Comparison of ENCODE assay signal across 9 cellular contexts in genomic region chr10:58336242-58336641, GRCh38. TPM values are rescaled to one million over a fixed set of nuclear protein-coding genes. Genes with fewer than 3 reads are reported as not detected.
DNase-seq lines count a peak whose midpoint lies in the region; ATAC-seq, FAIRE-seq and TF ChIP-seq lines count a peak whose summit lies in the region.
"Had no signal": no experiment of that assay in that cellular context is flagged by ENCODE, and none has a peak within 500 bp of the region (broad histone marks: within the 10 kb centered on the region; RNA-seq: fewer than 3 reads in every experiment).

No MANE protein-coding gene starts in this region.

- no peak overlapping the region for H3K27ac ChIP-seq in DOHH2 (ENCODE audit: low read depth, low read length)
- no peak overlapping the region for H3K27ac ChIP-seq in OCI-LY7 (ENCODE audit: low read depth, low read length, poor library complexity, severe bottlenecking)
- no peak overlapping the region for H3K27ac ChIP-seq in endothelial cell of umbilical vein (ENCODE audit: insufficient read depth, low read depth, low read length)
- no peak overlapping the region for H3K27ac ChIP-seq in parathyroid adenoma

- POLR2A ChIA-PET in OCI-LY7 (lab: Charles Lee) (no interaction called here), endothelial cell of umbilical vein (lab: Charles Lee) (interaction anchor here (1.4 kb wide), 2 partner anchors 49 to 68 kb away, joined by 6 read pairs; partner anchors contain the start of genes CISD1, IPMK and TFAM)

- intact Hi-C loops in OCI-LY7 (cut with micrococcal nuclease; ENCODE audit: unreplicated experiment) (no loop called here), endothelial cell of umbilical vein (cut with micrococcal nuclease) (no loop called here)

- TF ChIP-seq CTCF in DOHH2 (IDR thresholded peaks at IDR 0.05; ENCODE audit: low read depth, low read length, poor library complexity, severe bottlenecking) = no peak
- no peak for TF ChIP-seq CTCF in OCI-LY7 (conservative IDR thresholded peaks at IDR 0.05; ENCODE audit: low read length)
- no peak for TF ChIP-seq CTCF in endothelial cell of umbilical vein (IDR thresholded peaks at IDR 0.05; ENCODE audit: extremely low read depth in 1 of 2, insufficient read depth in 1 of 2, low read depth in 1 of 2, low read length in 2 of 2)
- no peak for TF ChIP-seq CTCF in parathyroid adenoma (IDR thresholded peaks at IDR 0.05)

- dilution Hi-C loops in endothelial cell of umbilical vein (cut with MboI; ENCODE audit: extremely low pct_ligation_motif_present, low sequenced_read_pairs) = no loop called here

- peaks cover 55% of the 10 kb centered on the region for H3K79me2 ChIP-seq in DOHH2 (ENCODE audit: control insufficient read depth, low read length)
- H3K79me2 ChIP-seq in OCI-LY7 (ENCODE audit: insufficient read depth, low read depth, low read length) = peaks cover 23% of the 10 kb centered on the region; the same call in 1 of the 2 replicates
- H3K79me2 ChIP-seq in endothelial cell of umbilical vein (ENCODE audit: control insufficient read depth, insufficient read depth, low read length) = peaks cover 41% of the 10 kb centered on the region
- H3K79me2 ChIP-seq in parathyroid adenoma = peaks cover 30% of the 10 kb centered on the region

- H3K4me3 ChIP-seq in DOHH2 (ENCODE audit: low read length) (peak overlapping the region; percentile 91), OCI-LY7 (ENCODE audit: low read depth, low read length, poor library complexity, severe bottlenecking) (peak overlapping the region; percentile 98), endothelial cell of umbilical vein (replicated peaks in 1 of 3; ENCODE audit: insufficient read depth in 1 of 3, low read depth in 1 of 3, low read length in 3 of 3) (peak overlapping the region in 1 of 3 experiments; percentile 73), parathyroid adenoma (ENCODE audit: low read depth, low read length) (peak overlapping the region; percentile 85)

- BruUV-seq in OCI-LY7 (replicated peaks; lab: Mats Ljungman, UMichigan) = TSS peak; percentile 58
- BruUV-seq in endothelial cell of umbilical vein (replicated peaks; lab: Mats Ljungman, UMichigan) = TSS peak; percentile 39

- ATAC-seq in GM21390 (IDR thresholded peaks at IDR 0.05; ENCODE audit: unreplicated experiment) = no peak
- ATAC-seq in GM21786 (IDR thresholded peaks at IDR 0.05; ENCODE audit: unreplicated experiment) = no peak

- CTCF ChIA-PET in OCI-LY7 (lab: Charles Lee; ENCODE audit: unreplicated experiment) = no interaction called here
- CTCF ChIA-PET in endothelial cell of umbilical vein (lab: Charles Lee) = no interaction called here

- H3K36me3 ChIP-seq in DOHH2 (ENCODE audit: control insufficient read depth, low read length) = no peaks in the 10 kb centered on the region
- H3K36me3 ChIP-seq in OCI-LY7 (ENCODE audit: insufficient read depth, low read length) = no peaks in the 10 kb centered on the region
- H3K36me3 ChIP-seq in endothelial cell of umbilical vein (ENCODE audit: control insufficient read depth in 2 of 2, extremely low read depth in 1 of 2, insufficient read depth in 2 of 2, low read length in 2 of 2) = no peaks in the 10 kb centered on the region
- no peaks in the 10 kb centered on the region for H3K36me3 ChIP-seq in parathyroid adenoma (ENCODE audit: control insufficient read depth, insufficient read depth, low read length)

- no peak for TF ChIP-seq POLR2A in endothelial cell of umbilical vein (IDR thresholded peaks at IDR 0.05; ENCODE audit: low read depth, low read length)

- H3K27me3 ChIP-seq in DOHH2 (ENCODE audit: control insufficient read depth, low read length) (no peaks in the 10 kb centered on the region), endothelial cell of umbilical vein (ENCODE audit: control insufficient read depth in 2 of 2, insufficient read depth in 2 of 2, low read length in 2 of 2) (peaks cover 9 to 10% of the 10 kb centered on the region in 2 experiments), parathyroid adenoma (ENCODE audit: control insufficient read depth, insufficient read depth, low read length) (no peaks in the 10 kb centered on the region)

- no peaks in the 10 kb centered on the region for H3K9me1 ChIP-seq in endothelial cell of umbilical vein (replicated peaks; ENCODE audit: control insufficient read depth, extremely low read depth, insufficient read depth, low read length)

- no peaks in the 10 kb centered on the region for H3K9me2 ChIP-seq in DOHH2 (replicated peaks; ENCODE audit: control insufficient read depth, low read length)
- H3K9me2 ChIP-seq in OCI-LY7 (ENCODE audit: insufficient read depth, low read length) = no peaks in the 10 kb centered on the region

- H3K4me1 ChIP-seq in DOHH2 (ENCODE audit: control insufficient read depth, low read length) = peaks cover 20% of the 10 kb centered on the region
- peaks cover 14% of the 10 kb centered on the region for H3K4me1 ChIP-seq in OCI-LY7 (ENCODE audit: insufficient read depth, low read length, poor library complexity, severe bottlenecking)
- H3K4me1 ChIP-seq in endothelial cell of umbilical vein (ENCODE audit: control insufficient read depth, extremely low read depth, insufficient read depth, low read length) = peaks cover 5% of the 10 kb centered on the region
- H3K4me1 ChIP-seq in parathyroid adenoma = no peaks in the 10 kb centered on the region

- DNase-seq in OCI-LY7 (ENCODE audit: low spot score) = no peak
- DNase-seq in endothelial cell of umbilical vein (ENCODE audit: low read depth, low spot score) = no peak
- no peak for DNase-seq in HT-29 (ENCODE audit: low spot score)
- no peak for DNase-seq in MV-4-11 (lab: John Stamatoyannopoulos, UW)
- DNase-seq: NCI-H2171 had no signal

- H3K9me3 ChIP-seq in DOHH2 (ENCODE audit: control insufficient read depth, insufficient read depth, low read length) (no peaks in the 10 kb centered on the region), OCI-LY7 (ENCODE audit: low read length) (no peaks in the 10 kb centered on the region), endothelial cell of umbilical vein (replicated peaks; ENCODE audit: control insufficient read depth, insufficient read depth, low read length) (no peaks in the 10 kb centered on the region), parathyroid adenoma (ENCODE audit: control insufficient read depth, low read length) (no peaks in the 10 kb centered on the region)

- no peaks in the 10 kb centered on the region for H3F3A ChIP-seq in DOHH2 (ENCODE audit: control insufficient read depth, insufficient read depth)

- H4K20me1 ChIP-seq in DOHH2 (ENCODE audit: control insufficient read depth, insufficient read depth, low read depth, low read length) (peaks cover 7% of the 10 kb centered on the region; the same call in 1 of the 2 replicates), OCI-LY7 (ENCODE audit: insufficient read depth, low read length) (peaks cover 9% of the 10 kb centered on the region), endothelial cell of umbilical vein (replicated peaks; ENCODE audit: control insufficient read depth, extremely low read depth, insufficient read depth, low read length) (peaks cover 3% of the 10 kb centered on the region)

- H3K4me2 ChIP-seq in DOHH2 (ENCODE audit: low read length) = peak overlapping the region; percentile 81
- H3K4me2 ChIP-seq in OCI-LY7 (ENCODE audit: low read length) = peak overlapping the region; percentile 92
- peak overlapping the region; percentile 87 for H3K4me2 ChIP-seq in endothelial cell of umbilical vein (ENCODE audit: insufficient read depth, low read length)
- peak overlapping the region; percentile 88 for H3K4me2 ChIP-seq in parathyroid adenoma (ENCODE audit: low read length)

- H2AFZ ChIP-seq in OCI-LY7 (ENCODE audit: low read length) (no peak overlapping the region), endothelial cell of umbilical vein (ENCODE audit: low read depth, low read length) (no peak overlapping the region), parathyroid adenoma (no peak overlapping the region)

- H3K9ac ChIP-seq in endothelial cell of umbilical vein (replicated peaks; ENCODE audit: extremely low read depth, insufficient read depth, low read length) = no peak overlapping the region
- no peak overlapping the region for H3K9ac ChIP-seq in parathyroid adenoma

- no peak for FAIRE-seq in endothelial cell of umbilical vein (lab: Jason Lieb, UNC)

TF ChIP-seq in endothelial cell of umbilical vein, 7 proteins besides CTCF, POLR2A, EP300 and RAD21 (continues in another document):
- TF ChIP-seq GATA2 (IDR thresholded peaks at IDR 0.05; ENCODE audit: insufficient read depth, insufficient read length, low read depth, low read length) = no peak
- TF ChIP-seq POLR2AphosphoS5 (IDR thresholded peaks at IDR 0.05; ENCODE audit: insufficient read depth, low read depth, low read length) = no peak
- no peak for TF ChIP-seq MAX (IDR thresholded peaks at IDR 0.05; ENCODE audit: insufficient read depth, insufficient read length)
- no peak for TF ChIP-seq EZH2 (IDR thresholded peaks at IDR 0.05; ENCODE audit: borderline replicate concordance, low read depth, low read length, severe bottlenecking)

RNA-seq across cellular contexts. Expression of gene UBE2D1, which starts 1.4 kb away (rescaled TPM):
- 4.8 and 6.8 TPM in 2 replicates for total RNA-seq in OCI-LY7 (2014; rRNA removed; shearing (Covaris generic))
- 10.0 and 10.5 TPM in 2 replicates for total RNA-seq in OCI-LY7 (2022)
- total RNA-seq in endothelial cell of umbilical vein = 14.5 and 16.9 TPM in 2 replicates
- 10.6 and 13.5 TPM in 2 replicates for polyA plus RNA-seq in endothelial cell of umbilical vein
- polyA plus RNA-seq in endothelial cell of umbilical vein (2011; cell fraction: cytosol; rRNA removed) = 12.2 and 12.4 TPM in 2 replicates
- polyA plus RNA-seq in endothelial cell of umbilical vein (2011; cell fraction: nucleus; rRNA removed) = 7.5 and 10.9 TPM in 2 replicates
- 17.3 and 17.9 TPM in 2 replicates for polyA plus RNA-seq in endothelial cell of umbilical vein (2012)
- 5.0 and 5.8 TPM in 2 replicates for polyA minus RNA-seq in endothelial cell of umbilical vein
- polyA minus RNA-seq in endothelial cell of umbilical vein (2011; cell fraction: cytosol; rRNA and poly(A)+ RNA removed) = 5.9 TPM
- 8.3 and 12.7 TPM in 2 replicates for polyA minus RNA-seq in endothelial cell of umbilical vein (2011; cell fraction: nucleus; rRNA and poly(A)+ RNA removed)
- 2.3 and 2.7 TPM in 2 replicates for total RNA-seq in HT-29 (2014; rRNA removed; shearing (Covaris generic))

RNA-seq across cellular contexts. Expression of gene TFAM, which starts 49.0 kb away (rescaled TPM):
- 62.7 and 71.1 TPM in 2 replicates for total RNA-seq in OCI-LY7 (2014; rRNA removed; shearing (Covaris generic))
- total RNA-seq in OCI-LY7 (2022) (79.5 and 94.6 TPM in 2 replicates), endothelial cell of umbilical vein (45.1 and 53.0 TPM in 2 replicates)
- polyA plus RNA-seq in endothelial cell of umbilical vein = 11.9 and 21.3 TPM in 2 replicates
- polyA plus RNA-seq in endothelial cell of umbilical vein (2011; cell fraction: cytosol; rRNA removed) = 14.0 and 17.3 TPM in 2 replicates
- polyA plus RNA-seq in endothelial cell of umbilical vein (2011; cell fraction: nucleus; rRNA removed) = 8.5 and 9.6 TPM in 2 replicates
- 37.6 and 53.6 TPM in 2 replicates for polyA plus RNA-seq in endothelial cell of umbilical vein (2012)
- 22.1 and 27.4 TPM in 2 replicates for polyA minus RNA-seq in endothelial cell of umbilical vein
- polyA minus RNA-seq in endothelial cell of umbilical vein (2011; cell fraction: cytosol; rRNA and poly(A)+ RNA removed) = 31.1 TPM
- 10.6 and 10.9 TPM in 2 replicates for polyA minus RNA-seq in endothelial cell of umbilical vein (2011; cell fraction: nucleus; rRNA and poly(A)+ RNA removed)
- 49.2 and 55.5 TPM in 2 replicates for total RNA-seq in HT-29 (2014; rRNA removed; shearing (Covaris generic))
